In the genomic region with DNA sequence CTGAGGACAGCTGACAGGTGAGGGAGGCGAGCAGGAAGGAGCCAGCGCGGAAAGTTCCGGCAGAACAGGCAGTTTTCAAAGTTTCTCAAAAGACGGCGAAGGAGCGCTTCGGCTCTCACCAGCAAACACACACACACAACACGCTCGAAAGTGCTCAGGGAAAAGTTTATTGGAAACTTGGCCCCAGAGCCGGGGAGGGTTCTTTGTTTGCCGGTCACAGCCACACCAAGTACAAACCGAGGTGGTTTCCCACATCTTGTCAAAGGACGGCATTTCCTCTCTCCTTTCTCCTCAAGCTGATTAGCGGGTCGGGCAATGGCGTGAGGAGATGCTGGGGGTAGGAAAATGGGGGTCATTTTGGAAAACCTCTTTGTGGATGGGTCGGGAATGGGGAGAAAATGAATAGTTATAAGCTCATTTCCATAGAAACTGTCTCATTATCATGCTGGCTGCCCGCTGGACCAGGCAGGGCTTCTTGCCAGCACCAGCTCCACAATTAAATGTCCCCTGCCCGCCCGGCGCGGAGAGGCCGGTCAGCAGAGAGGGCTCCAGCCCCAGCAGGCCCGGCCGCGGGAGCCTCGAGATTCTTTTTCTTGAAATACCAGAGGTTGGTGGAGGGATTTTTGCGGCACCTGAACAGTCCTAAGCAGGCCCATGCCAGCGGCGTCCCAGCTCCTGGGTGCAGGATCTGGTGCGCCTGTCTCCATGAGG, we compare ENCODE assay signal across 12 cellular contexts.
DNase-seq lines count a peak whose midpoint lies in the region; ATAC-seq and TF ChIP-seq lines count a peak whose summit lies in the region.
"Had no signal": no experiment of that assay in that cellular context is flagged by ENCODE, and none has a peak within 500 bp of the region (broad histone marks: within the 10 kb centered on the region; RNA-seq: fewer than 3 reads in every experiment).

No MANE protein-coding gene starts in this region.

- no peak for ATAC-seq in natural killer cell
- ATAC-seq in natural killer cell treated with Interleukin-12 subunit alpha and Interleukin-12 subunit beta and Interleukin-15 and Interleukin-18, amount 100 ng/mL, for 72 hours = no peak
- ATAC-seq in naive thymus-derived CD8-positive, alpha-beta T cell = no peak

- peak overlapping the region; percentile 40 for H3K4me3 Mint-ChIP-seq in natural killer cell
- H3K4me3 Mint-ChIP-seq in natural killer cell treated with Interleukin-12 subunit alpha and Interleukin-12 subunit beta and Interleukin-15 and Interleukin-18, amount 100 ng/mL, for 72 hours = no peak overlapping the region
- peak overlapping the region; percentile 48 to 83 (median 69) for H3K4me3 Mint-ChIP-seq in naive thymus-derived CD8-positive, alpha-beta T cell
- H3K4me3 Mint-ChIP-seq: type B pancreatic cell had no signal

- no peak for DNase-seq in natural killer cell
- no peak for DNase-seq in natural killer cell treated with Interleukin-12 subunit alpha and Interleukin-12 subunit beta and Interleukin-15 and Interleukin-18, amount 100 ng/mL, for 72 hours (ENCODE audit: low spot score)
- peak; percentile 10 for DNase-seq in cerebellar cortex (ENCODE audit: low spot score)
- DNase-seq in naive thymus-derived CD8-positive, alpha-beta T cell = peak in 1 of 10 donors; percentile 2
- DNase-seq in NCI-H2029 treated with DMSO at 0.1 percent for 48 hours (lab: John Stamatoyannopoulos, UW) = no peak
- DNase-seq in DMS79 (lab: John Stamatoyannopoulos, UW) = no peak
- no peak for DNase-seq in WERI-Rb-1
- no peak for DNase-seq in mesenteric fat pad (ENCODE audit: low spot score)
- DNase-seq: NCI-H187 treated with DMSO at 0.1 percent for 48 hours, pancreas had no signal

- no peaks in the 10 kb centered on the region for H3K36me3 Mint-ChIP-seq in natural killer cell
- H3K36me3 Mint-ChIP-seq in natural killer cell treated with Interleukin-12 subunit alpha and Interleukin-12 subunit beta and Interleukin-15 and Interleukin-18, amount 100 ng/mL, for 72 hours = no peaks in the 10 kb centered on the region
- no peaks in the 10 kb centered on the region for H3K36me3 Mint-ChIP-seq in naive thymus-derived CD8-positive, alpha-beta T cell
- H3K36me3 Mint-ChIP-seq: activated naive CD4-positive, alpha-beta T cell treated with anti-CD3 and anti-CD28 coated beads, Interleukin-2, amount 50 U/mL, for 72 hours; type B pancreatic cell had no signal

- no peaks in the 10 kb centered on the region for H3K27me3 ChIP-seq in WERI-Rb-1 (ENCODE audit: insufficient read depth, low read depth, severe bottlenecking)
- H3K27me3 ChIP-seq: pancreas had no signal

- no peak overlapping the region for H3K27ac ChIP-seq in WERI-Rb-1
- H3K27ac ChIP-seq: pancreas had no signal

- intact Hi-C loops in natural killer cell (cut with micrococcal nuclease) = no loop called here

- no peaks in the 10 kb centered on the region for H3K9me3 ChIP-seq in WERI-Rb-1 (ENCODE audit: severe bottlenecking)
- H3K9me3 ChIP-seq: pancreas had no signal

- no peaks in the 10 kb centered on the region for H3K4me1 Mint-ChIP-seq in natural killer cell
- H3K4me1 Mint-ChIP-seq in natural killer cell treated with Interleukin-12 subunit alpha and Interleukin-12 subunit beta and Interleukin-15 and Interleukin-18, amount 100 ng/mL, for 72 hours (ENCODE audit: low read depth in 2 of 2) = no peaks in the 10 kb centered on the region
- H3K4me1 Mint-ChIP-seq in naive thymus-derived CD8-positive, alpha-beta T cell = peaks cover 0 to 7% (median 4%) of the 10 kb centered on the region in 4 donors

- H3K27me3 Mint-ChIP-seq in natural killer cell (ENCODE audit: low read depth in 2 of 2) = peaks cover 5 to 13% of the 10 kb centered on the region in 2 donors
- peaks cover 4 to 9% of the 10 kb centered on the region in 2 donors for H3K27me3 Mint-ChIP-seq in natural killer cell treated with Interleukin-12 subunit alpha and Interleukin-12 subunit beta and Interleukin-15 and Interleukin-18, amount 100 ng/mL, for 72 hours
- peaks cover 1 to 23% (median 10%) of the 10 kb centered on the region in 5 donors for H3K27me3 Mint-ChIP-seq in naive thymus-derived CD8-positive, alpha-beta T cell

- no peak overlapping the region for H3K4me3 ChIP-seq in WERI-Rb-1 (ENCODE audit: low read depth, low read length)
- H3K4me3 ChIP-seq: pancreas had no signal

- TF ChIP-seq CTCF in natural killer cell (IDR thresholded peaks at IDR 0.05) (no peak), WERI-Rb-1 (IDR thresholded peaks at IDR 0.05; ENCODE audit: low read depth, low read length) (no peak)

- no peak overlapping the region for H3K27ac Mint-ChIP-seq in natural killer cell
- H3K27ac Mint-ChIP-seq in natural killer cell treated with Interleukin-12 subunit alpha and Interleukin-12 subunit beta and Interleukin-15 and Interleukin-18, amount 100 ng/mL, for 72 hours = no peak overlapping the region
- H3K27ac Mint-ChIP-seq in naive thymus-derived CD8-positive, alpha-beta T cell = peak overlapping the region in 1 of 10 donors; percentile 16
- H3K27ac Mint-ChIP-seq: activated naive CD4-positive, alpha-beta T cell treated with anti-CD3 and anti-CD28 coated beads, Interleukin-2, amount 50 U/mL, for 72 hours; type B pancreatic cell had no signal

- POLR2A ChIA-PET in naive thymus-derived CD8-positive, alpha-beta T cell (lab: Charles Lee) = no interaction called here

- no peaks in the 10 kb centered on the region for H3K36me3 ChIP-seq in WERI-Rb-1
- H3K36me3 ChIP-seq: pancreas had no signal

- no peaks in the 10 kb centered on the region for H3K9me3 Mint-ChIP-seq in natural killer cell
- H3K9me3 Mint-ChIP-seq in natural killer cell treated with Interleukin-12 subunit alpha and Interleukin-12 subunit beta and Interleukin-15 and Interleukin-18, amount 100 ng/mL, for 72 hours = no peaks in the 10 kb centered on the region
- no peaks in the 10 kb centered on the region for H3K9me3 Mint-ChIP-seq in naive thymus-derived CD8-positive, alpha-beta T cell
- H3K9me3 Mint-ChIP-seq: activated naive CD4-positive, alpha-beta T cell treated with anti-CD3 and anti-CD28 coated beads, Interleukin-2, amount 50 U/mL, for 72 hours; type B pancreatic cell had no signal
